1 cellular context compared by ENCODE assay signal in genomic region chr13:97848886-97849285, GRCh38.
TF ChIP-seq lines count a peak whose summit lies in the region.

No MANE protein-coding gene starts in this region.

TF ChIP-seq in HCT116, 20 proteins besides CTCF, POLR2A, EP300 and RAD21 (continued from another document):
- TF ChIP-seq SIN3A (IDR thresholded peaks at IDR 0.05; ENCODE audit: low read depth): no peak
